ENCODE assay signal across 9 cellular contexts in the genomic region with DNA sequence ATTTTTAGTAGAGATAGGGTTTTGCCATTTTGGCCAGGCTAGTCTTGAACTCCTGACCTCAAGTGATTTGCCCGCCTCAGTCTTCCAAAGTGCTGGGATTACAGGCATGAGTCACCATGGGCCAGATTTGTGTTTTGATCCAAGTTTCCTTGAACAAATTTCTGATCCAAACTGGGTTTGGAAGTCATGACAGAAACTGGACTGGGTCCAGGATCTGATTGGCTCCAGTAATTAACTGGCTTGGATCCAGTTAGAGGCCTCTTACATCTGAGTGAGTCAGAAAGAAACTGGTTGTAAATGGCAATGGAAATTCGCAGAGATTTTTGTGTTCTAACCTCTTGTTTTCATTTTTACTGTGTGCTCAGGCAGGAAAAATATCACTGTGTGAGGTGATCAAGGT.
A peak's percentile ranks its signal among the peaks of the same experiment; 100 is the strongest.
DNase-seq lines count a peak whose midpoint lies in the region; ATAC-seq and TF ChIP-seq lines count a peak whose summit lies in the region.
"Had no signal": no experiment of that assay in that cellular context is flagged by ENCODE, and none has a peak within 500 bp of the region (broad histone marks: within the 10 kb centered on the region; RNA-seq: fewer than 3 reads in every experiment).

No MANE protein-coding gene starts in this region.

- no peak overlapping the region for H3K4me3 ChIP-seq in fibroblast of the aortic adventitia (ENCODE audit: low read depth, low read length)
- no peak overlapping the region for H3K4me3 ChIP-seq in upper lobe of left lung
- H3K4me3 ChIP-seq: heart right ventricle had no signal

- H3K4me1 ChIP-seq in upper lobe of left lung, result no peaks in the 10 kb centered on the region
- H3K4me1 ChIP-seq: heart right ventricle had no signal

- TF ChIP-seq CTCF in fibroblast of the aortic adventitia (IDR thresholded peaks at IDR 0.05; ENCODE audit: insufficient read depth, low read length) (no peak), upper lobe of left lung (IDR thresholded peaks at IDR 0.05) (no peak)

- no peak for TF ChIP-seq POLR2A in upper lobe of left lung (IDR thresholded peaks at IDR 0.05)

- DNase-seq in DMS53 (lab: John Stamatoyannopoulos, UW), result peak; percentile 53
- DNase-seq in DMS53 treated with DMSO at 0.1 percent for 48 hours (lab: John Stamatoyannopoulos, UW; ENCODE audit: unreplicated experiment), result no peak
- peak; percentile 99 for DNase-seq in fibroblast of the aortic adventitia (ENCODE audit: low read depth)
- DNase-seq in stromal cell of bone marrow (ENCODE audit: low read depth), result peak; percentile 97
- DNase-seq in upper lobe of left lung, result no peak

- 49 to 51% methylated on average over 2 of the region's 2 CpGs for WGBS in upper lobe of left lung, 2 donors

- no peaks in the 10 kb centered on the region for H3K36me3 ChIP-seq in upper lobe of left lung
- H3K36me3 ChIP-seq: heart right ventricle had no signal

- ATAC-seq in SK-N-SH treated with all-trans-retinoic acid at 6 μM for 48 hours (peak; percentile 81), GM18519 (IDR thresholded peaks at IDR 0.05; ENCODE audit: low FRiP score, unreplicated experiment) (no peak), HG03135 (IDR thresholded peaks at IDR 0.05; ENCODE audit: unreplicated experiment) (no peak), upper lobe of left lung (ENCODE audit: low FRiP score in 2 of 2) (no peak)

- TF ChIP-seq EP300 in upper lobe of left lung (IDR thresholded peaks at IDR 0.05), result no peak

- H3K27ac ChIP-seq in upper lobe of left lung, result no peak overlapping the region
- H3K27ac ChIP-seq: heart right ventricle had no signal

- H3K27me3 ChIP-seq in upper lobe of left lung, result no peaks in the 10 kb centered on the region
- H3K27me3 ChIP-seq: heart right ventricle had no signal

- no peaks in the 10 kb centered on the region for H3K9me3 ChIP-seq in upper lobe of left lung

TF ChIP-seq in SK-N-SH treated with all-trans-retinoic acid at 6 μM for 48 hours, 23 proteins besides CTCF, POLR2A, EP300 and RAD21:
- no peak for TF ChIP-seq PPARA (CRISPR knock-in tag; IDR thresholded peaks at IDR 0.05; ENCODE audit: borderline replicate concordance)
- peak; percentile 55; the same call in 1 of the 2 replicates for TF ChIP-seq ISL1 (CRISPR knock-in tag; IDR thresholded peaks at IDR 0.05)
- 0 out of 2 replicates have a peak, but pooled peaks have one; percentile 61 for TF ChIP-seq ZFP3 (CRISPR knock-in tag; IDR thresholded peaks at IDR 0.05)
- TF ChIP-seq, protein P1, sequence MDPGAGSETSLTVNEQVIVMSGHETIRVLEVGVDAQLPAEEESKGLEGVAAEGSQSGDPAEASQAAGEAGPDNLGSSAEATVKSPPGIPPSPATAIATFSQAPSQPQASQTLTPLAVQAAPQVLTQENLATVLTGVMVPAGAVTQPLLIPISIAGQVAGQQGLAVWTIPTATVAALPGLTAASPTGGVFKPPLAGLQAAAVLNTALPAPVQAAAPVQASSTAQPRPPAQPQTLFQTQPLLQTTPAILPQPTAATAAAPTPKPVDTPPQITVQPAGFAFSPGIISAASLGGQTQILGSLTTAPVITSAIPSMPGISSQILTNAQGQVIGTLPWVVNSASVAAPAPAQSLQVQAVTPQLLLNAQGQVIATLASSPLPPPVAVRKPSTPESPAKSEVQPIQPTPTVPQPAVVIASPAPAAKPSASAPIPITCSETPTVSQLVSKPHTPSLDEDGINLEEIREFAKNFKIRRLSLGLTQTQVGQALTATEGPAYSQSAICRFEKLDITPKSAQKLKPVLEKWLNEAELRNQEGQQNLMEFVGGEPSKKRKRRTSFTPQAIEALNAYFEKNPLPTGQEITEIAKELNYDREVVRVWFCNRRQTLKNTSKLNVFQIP (CRISPR knock-in tag; IDR thresholded peaks at IDR 0.05; ENCODE audit: borderline replicate concordance, low read depth), result 0 out of 2 replicates have a peak, but pooled peaks have one; percentile 52
- TF ChIP-seq, protein P2, sequence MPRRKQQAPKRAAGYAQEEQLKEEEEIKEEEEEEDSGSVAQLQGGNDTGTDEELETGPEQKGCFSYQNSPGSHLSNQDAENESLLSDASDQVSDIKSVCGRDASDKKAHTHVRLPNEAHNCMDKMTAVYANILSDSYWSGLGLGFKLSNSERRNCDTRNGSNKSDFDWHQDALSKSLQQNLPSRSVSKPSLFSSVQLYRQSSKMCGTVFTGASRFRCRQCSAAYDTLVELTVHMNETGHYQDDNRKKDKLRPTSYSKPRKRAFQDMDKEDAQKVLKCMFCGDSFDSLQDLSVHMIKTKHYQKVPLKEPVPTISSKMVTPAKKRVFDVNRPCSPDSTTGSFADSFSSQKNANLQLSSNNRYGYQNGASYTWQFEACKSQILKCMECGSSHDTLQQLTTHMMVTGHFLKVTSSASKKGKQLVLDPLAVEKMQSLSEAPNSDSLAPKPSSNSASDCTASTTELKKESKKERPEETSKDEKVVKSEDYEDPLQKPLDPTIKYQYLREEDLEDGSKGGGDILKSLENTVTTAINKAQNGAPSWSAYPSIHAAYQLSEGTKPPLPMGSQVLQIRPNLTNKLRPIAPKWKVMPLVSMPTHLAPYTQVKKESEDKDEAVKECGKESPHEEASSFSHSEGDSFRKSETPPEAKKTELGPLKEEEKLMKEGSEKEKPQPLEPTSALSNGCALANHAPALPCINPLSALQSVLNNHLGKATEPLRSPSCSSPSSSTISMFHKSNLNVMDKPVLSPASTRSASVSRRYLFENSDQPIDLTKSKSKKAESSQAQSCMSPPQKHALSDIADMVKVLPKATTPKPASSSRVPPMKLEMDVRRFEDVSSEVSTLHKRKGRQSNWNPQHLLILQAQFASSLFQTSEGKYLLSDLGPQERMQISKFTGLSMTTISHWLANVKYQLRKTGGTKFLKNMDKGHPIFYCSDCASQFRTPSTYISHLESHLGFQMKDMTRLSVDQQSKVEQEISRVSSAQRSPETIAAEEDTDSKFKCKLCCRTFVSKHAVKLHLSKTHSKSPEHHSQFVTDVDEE (CRISPR knock-in tag; IDR thresholded peaks at IDR 0.05), result no peak
- no peak for TF ChIP-seq ZNF565 (CRISPR knock-in tag; conservative IDR thresholded peaks at IDR 0.05; ENCODE audit: low read depth)

Comparison
In these comparisons a context has a peak if more than half of its experiments do, and no peak if none do; other contexts are left out.
1. DNase-seq: peak in DMS53 (single experiment), fibroblast of the aortic adventitia (single experiment) and stromal cell of bone marrow (single experiment); none in DMS53 treated with DMSO at 0.1 percent for 48 hours (single experiment) and upper lobe of left lung (0 of 2).